ENCODE assay signal across 16 cellular contexts in the genomic region with DNA sequence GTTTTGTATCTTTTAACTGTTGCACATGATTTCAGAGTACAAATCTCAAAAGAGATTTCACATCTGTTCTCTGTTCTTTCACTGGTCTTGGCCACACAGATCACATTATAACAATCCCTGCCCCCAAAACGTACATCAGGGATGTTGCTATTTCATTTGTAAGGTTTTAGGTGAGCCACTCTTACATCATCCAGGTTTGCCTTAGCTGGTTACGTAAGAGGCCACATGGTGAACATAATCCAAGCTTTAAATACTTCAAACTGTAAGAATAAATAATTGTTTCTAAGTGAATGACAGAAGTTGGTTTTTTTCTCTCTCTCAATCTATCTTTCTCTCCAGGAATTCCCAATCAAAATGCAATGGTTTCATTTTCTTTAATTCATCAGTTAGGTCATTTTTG.
DNase-seq lines count a peak whose midpoint lies in the region; ATAC-seq and TF ChIP-seq lines count a peak whose summit lies in the region.
"Had no signal": no experiment of that assay in that cellular context is flagged by ENCODE, and none has a peak within 500 bp of the region (broad histone marks: within the 10 kb centered on the region; RNA-seq: fewer than 3 reads in every experiment).

No MANE protein-coding gene starts in this region.

- no TSS peak for BruUV-seq in PC-3 (replicated peaks; lab: Mats Ljungman, UMichigan)

- 0 out of 2 replicates have a peak overlapping the region, but pooled peaks have one; percentile 26 for H2AFZ ChIP-seq in PC-3 (ENCODE audit: low read length)

- no peak for TF ChIP-seq CTCF in PC-3 (conservative IDR thresholded peaks at IDR 0.05; ENCODE audit: low read depth, low read length)
- TF ChIP-seq CTCF in fibroblast of the aortic adventitia (IDR thresholded peaks at IDR 0.05; ENCODE audit: insufficient read depth, low read length) = no peak

- no peaks in the 10 kb centered on the region for H3K9me2 ChIP-seq in PC-3 (replicated peaks; ENCODE audit: low read length)

- ATAC-seq in PC-3 = no peak
- no peak for ATAC-seq in GM21825 (IDR thresholded peaks at IDR 0.05; ENCODE audit: unreplicated experiment)

- H3K9me3 ChIP-seq in PC-3 (ENCODE audit: low read length) = no peaks in the 10 kb centered on the region
- H3K9me3 ChIP-seq: uterus had no signal

- H3K4me2 ChIP-seq in PC-3 (ENCODE audit: low read length) = peak overlapping the region; percentile 6; the same call in 1 of the 2 replicates

- H3K36me3 ChIP-seq in PC-3 (ENCODE audit: low read depth, low read length) = no peaks in the 10 kb centered on the region
- H3K36me3 ChIP-seq: uterus had no signal

- no peaks in the 10 kb centered on the region for H3K27me3 ChIP-seq in PC-3 (ENCODE audit: low read length)
- H3K27me3 ChIP-seq: uterus had no signal

- no peaks in the 10 kb centered on the region for H3K79me2 ChIP-seq in PC-3 (ENCODE audit: low read length)

- H4K20me1 ChIP-seq in PC-3 (ENCODE audit: low read length) = no peaks in the 10 kb centered on the region

- H3F3A ChIP-seq in PC-3 (ENCODE audit: low read length, unreplicated experiment) = no peaks in the 10 kb centered on the region

- H3K4me1 ChIP-seq in PC-3 (ENCODE audit: insufficient read depth, low read length) = peaks cover 13% of the 10 kb centered on the region
- H3K4me1 ChIP-seq: uterus had no signal

- no peak overlapping the region for H3K4me3 ChIP-seq in PC-3 (ENCODE audit: low read length)
- H3K4me3 ChIP-seq in fibroblast of the aortic adventitia (ENCODE audit: low read depth, low read length) = no peak overlapping the region
- H3K4me3 ChIP-seq: uterus had no signal

- H3K9ac ChIP-seq in PC-3 (ENCODE audit: low read length) = no peak overlapping the region

- no peak overlapping the region for H3K27ac ChIP-seq in PC-3 (ENCODE audit: low read length)
- H3K27ac ChIP-seq: uterus had no signal

- peak; percentile 28 for DNase-seq in NCI-H82 (lab: John Stamatoyannopoulos, UW)
- DNase-seq in NCI-H82 treated with DMSO at 0.1 percent for 48 hours (lab: John Stamatoyannopoulos, UW; ENCODE audit: unreplicated experiment) = no peak
- peak; percentile 24 for DNase-seq in PC-3
- DNase-seq in fibroblast of the aortic adventitia (ENCODE audit: low read depth) = peak; percentile 32
- peak; percentile 41 for DNase-seq in renal cortical epithelial cell (ENCODE audit: low read depth)
- no peak for DNase-seq in NCI-H128 (lab: John Stamatoyannopoulos, UW; ENCODE audit: unreplicated experiment)
- DNase-seq in iPS-NIHi11 (ENCODE audit: low spot score) = no peak
- DNase-seq: activated CD4-positive, CD25-positive, alpha-beta regulatory T cell; CD4-positive, alpha-beta memory T cell; hippocampal formation; kidney glomerular epithelial cell; MV-4-11; occipital lobe; stimulated activated CD4-positive, alpha-beta T cell treated with anti-CD3 and anti-CD28 coated beads, Interleukin-4, amount 100 ng/mL, for 1 hour; uterus had no signal

- CTCF ChIA-PET in PC-3 (lab: Charles Lee) = interaction anchor here (0.6 to 1.4 kb wide), 2 partner anchors 83 to 517 kb away, joined by 3 read pairs; no protein-coding TSS in a partner anchor

- intact Hi-C loops in PC-3 (cut with micrococcal nuclease) = loop anchor here (2.0 to 5.0 kb wide), 3 partner anchors 59 to 398 kb away; no protein-coding TSS in a partner anchor

- POLR2A ChIA-PET in PC-3 (lab: Charles Lee; ENCODE audit: unreplicated experiment) = no interaction called here

Comparison
In these comparisons a context has a peak if more than half of its experiments do, and no peak if none do; other contexts are left out.
1. DNase-seq: peak in NCI-H82 (single experiment), PC-3 (single experiment), fibroblast of the aortic adventitia (single experiment) and renal cortical epithelial cell (single experiment); none in NCI-H82 treated with DMSO at 0.1 percent for 48 hours (single experiment), NCI-H128 (single experiment) and iPS-NIHi11 (single experiment).